In the genomic region with DNA sequence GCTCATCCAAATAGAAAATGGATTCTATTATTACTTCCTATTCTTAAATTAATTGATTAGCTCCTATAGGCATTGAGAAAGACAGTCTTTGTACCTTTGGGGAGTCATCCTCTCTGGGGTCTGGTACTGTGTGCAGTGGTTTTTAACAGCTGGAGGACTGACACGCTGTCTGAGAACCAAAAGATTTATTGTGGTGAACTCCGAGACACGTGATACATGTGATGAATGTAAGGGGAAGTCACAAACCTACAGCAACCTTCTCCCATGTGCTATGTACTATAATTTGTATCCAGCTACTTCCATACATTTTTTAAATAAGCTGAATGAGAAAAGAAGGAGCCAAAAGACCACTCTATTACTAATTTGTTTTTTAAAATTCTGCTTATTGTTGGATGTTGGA, we compare ENCODE assay signal across 15 cellular contexts.
DNase-seq lines count a peak whose midpoint lies in the region; ATAC-seq and TF ChIP-seq lines count a peak whose summit lies in the region.
"Had no signal": no experiment of that assay in that cellular context is flagged by ENCODE, and none has a peak within 500 bp of the region (broad histone marks: within the 10 kb centered on the region; RNA-seq: fewer than 3 reads in every experiment).

No MANE protein-coding gene starts in this region.

- DNase-seq in GM13977 (ENCODE audit: low spot score) = peak; percentile 7
- no peak for DNase-seq in iPS-NIHi11 (ENCODE audit: low spot score)
- no peak for DNase-seq in Ammon's horn (ENCODE audit: low spot score)
- DNase-seq in left cardiac atrium = no peak
- no peak for DNase-seq in kidney tubule cell (ENCODE audit: low spot score)
- DNase-seq: activated CD4-positive, alpha-beta memory T cell treated with anti-CD3 and anti-CD28 coated beads for 36 hours; CD8-positive, alpha-beta memory T cell; H9; NCI-H510A; stimulated activated naive CD4-positive, alpha-beta T cell had no signal

- ATAC-seq in GM19351 (IDR thresholded peaks at IDR 0.05; ENCODE audit: unreplicated experiment) = peak; percentile 95
- peak; percentile 76 for ATAC-seq in HG02610 (IDR thresholded peaks at IDR 0.05; ENCODE audit: unreplicated experiment)
- ATAC-seq in HG03280 (IDR thresholded peaks at IDR 0.05; ENCODE audit: unreplicated experiment) = peak; percentile 60
- ATAC-seq in left cardiac atrium = no peak
- ATAC-seq: A549, SK-N-SH treated with all-trans-retinoic acid at 6 μM for 48 hours had no signal

- no peak for TF ChIP-seq CTCF in GM13977 (IDR thresholded peaks at IDR 0.05; ENCODE audit: extremely low read depth, insufficient read depth, missing control alignments)

- intact Hi-C loops in left cardiac atrium (cut with DNase I) = no loop called here

- in situ Hi-C loops in GM13977 (cut with MboI; ENCODE audit: low pct_unique_long_range_greater_than_20kb, low sequenced_read_pairs, unreplicated experiment) = no loop called here

Comparison
In these comparisons a context has a peak if more than half of its experiments do, and no peak if none do; other contexts are left out.
1. ATAC-seq: peak in GM19351 (single experiment), HG02610 (single experiment) and HG03280 (single experiment); none in left cardiac atrium (0 of 2).